8 cellular contexts compared by ENCODE assay signal in genomic region chr5:55994998-55995914, GRCh38. TPM values are rescaled to one million over a fixed set of nuclear protein-coding genes. Genes with fewer than 3 reads are reported as not detected.
A peak's percentile ranks its signal among the peaks of the same experiment; 100 is the strongest.
DNase-seq lines count a peak whose midpoint lies in the region; ATAC-seq, FAIRE-seq and TF ChIP-seq lines count a peak whose summit lies in the region.

No MANE protein-coding gene starts in this region.

- TF ChIP-seq POLR2A in tibial nerve (IDR thresholded peaks at IDR 0.05) = peak; percentile 8 to 86

- WGBS in pancreas, 2 donors = 0% methylated on average over 61 to 70 of the region's 70 CpGs
- WGBS in tibial nerve, 2 donors = 2% methylated on average over 19 to 30 of the region's 70 CpGs

- H3K4me3 ChIP-seq in GM12865 (ENCODE audit: low read depth, low read length) = peak overlapping the region; percentile 98
- H3K4me3 ChIP-seq in pancreas = peak overlapping the region; percentile 71 to 93 (median 78)
- peak overlapping the region; percentile 70 to 95 (median 93) for H3K4me3 ChIP-seq in tibial nerve

- DNase-seq in GM12865 (ENCODE audit: low read depth) (peak; percentile 97), NCI-H1105 treated with DMSO at 0.1 percent for 48 hours (lab: John Stamatoyannopoulos, UW) (peak; percentile 89), SKM-1 treated with dmso at 0.1 percent for 144 hours (lab: John Stamatoyannopoulos, UW; ENCODE audit: unreplicated experiment) (peak; percentile 96), Right ventricle myocardium superior (peak; percentile 99), pancreas (peak; percentile 97 to 99 (median 98)), tibial nerve (ENCODE audit: low spot score in 2 of 2) (peak; percentile 95 to 96)
- DNase-seq in activated naive CD8-positive, alpha-beta T cell treated with anti-CD3 and anti-CD28 coated beads, Interleukin-2, amount 50 U/mL, for 16 hours (ENCODE audit: low read depth, low spot score) = peak; percentile 93

- no peak for FAIRE-seq in pancreas (lab: Jason Lieb, UNC)

- TF ChIP-seq CTCF in GM12865 (IDR thresholded peaks at IDR 0.05; ENCODE audit: insufficient read depth, low read depth, low read length, missing control alignments) (no peak), pancreas (IDR thresholded peaks at IDR 0.05) (peak in 2 of 4 donors; percentile 6 to 17), tibial nerve (IDR thresholded peaks at IDR 0.05) (peak in 2 of 5 experiments; percentile 45 to 62)

- H3K27me3 ChIP-seq in pancreas (no peaks in the 10 kb centered on the region), tibial nerve (no peaks in the 10 kb centered on the region)

- H3K27ac ChIP-seq in pancreas (peak overlapping the region; percentile 98 to 100 (median 99)), tibial nerve (peak overlapping the region; percentile 97 to 100 (median 100))

- H3K9me3 ChIP-seq in pancreas (no peaks in the 10 kb centered on the region), tibial nerve (no peaks in the 10 kb centered on the region)

- intact Hi-C loops in Right ventricle myocardium superior (cut with DNase I) (no loop called here), pancreas (cut with DNase I) (no loop called here)

- TF ChIP-seq EP300 in tibial nerve (IDR thresholded peaks at IDR 0.05) = peak in 1 of 2 donors; percentile 98

- no peaks in the 10 kb centered on the region for H3K36me3 ChIP-seq in pancreas
- peaks cover 0 to 4% (median 0%) of the 10 kb centered on the region in 3 donors for H3K36me3 ChIP-seq in tibial nerve

- ATAC-seq in HG02759 (IDR thresholded peaks at IDR 0.05; ENCODE audit: unreplicated experiment) (peak; percentile 94), Right ventricle myocardium superior (ENCODE audit: poor library complexity) (peak; percentile 98), pancreas (peak; percentile 93 to 97 (median 96))

- H3K4me1 ChIP-seq in pancreas (peaks cover 6 to 13% (median 8%) of the 10 kb centered on the region in 3 donors), tibial nerve (peaks cover 0 to 39% (median 13%) of the 10 kb centered on the region in 4 donors)

RNA-seq across cellular contexts. Expression of gene IL6ST, which starts 0.5 kb away (rescaled TPM):
- total RNA-seq in Right ventricle myocardium superior = 137 TPM
- total RNA-seq in pancreas = 100 to 1,000 TPM in 2 of 6 donors, 10 to 100 TPM in 4; 46.6 to 165 (median 74.3) TPM
- 10 to 100 TPM; 14.5 to 21.1 TPM for polyA plus RNA-seq in pancreas
- 100 to 1,000 TPM; 368 to 466 (median 413) TPM for total RNA-seq in tibial nerve

Comparison
In these comparisons a context has a peak if more than half of its experiments do, and no peak if none do; other contexts are left out.
1. Peak in every context shown above with its lines: DNase-seq, ATAC-seq, H3K4me3 ChIP-seq and H3K27ac ChIP-seq.